ENCODE assay signal across 19 cellular contexts in genomic region chr1:60589916-60590315, GRCh38.
DNase-seq lines count a peak whose midpoint lies in the region; ATAC-seq lines count a peak whose summit lies in the region.
"Had no signal": no experiment of that assay in that cellular context is flagged by ENCODE, and none has a peak within 500 bp of the region (broad histone marks: within the 10 kb centered on the region; RNA-seq: fewer than 3 reads in every experiment).

No MANE protein-coding gene starts in this region.

- DNase-seq in Ammon's horn (ENCODE audit: low spot score) (peak; percentile 8), NCI-H2029 (lab: John Stamatoyannopoulos, UW) (peak; percentile 13), astrocyte of the hippocampus (ENCODE audit: low read depth, low spot score) (peak; percentile 49), lung microvascular endothelial cell (ENCODE audit: low read depth in 2 of 2) (peak; percentile 56 to 71)
- DNase-seq in stimulated activated naive CD4-positive, alpha-beta T cell treated with Interleukin-2 at 50 U/mL for 16 hours (lab: John Stamatoyannopoulos, UW) = no peak
- no peak for DNase-seq in activated effector memory CD4-positive, alpha-beta T cell treated with Interleukin-2 at 50 U/mL for 16 hours
- DNase-seq: ACHN; activated CD8-positive, alpha-beta T cell treated with anti-CD3 and anti-CD28 coated beads for 36 hours; activated naive CD8-positive, alpha-beta T cell treated with anti-CD3 and anti-CD28 coated beads, Interleukin-2, amount 10 ng/mL, durations not matched to agents 7 days and 5 days; GDM1; H7; kidney; NCI-H1417; NCI-H774; stimulated activated CD8-positive, alpha-beta memory T cell treated with anti-CD3 and anti-CD28 coated beads, Interleukin-4, amount 100 ng/mL, for 48 hours; T-helper 2 cell; trophoblast cell had no signal

- ATAC-seq in HG03108 (IDR thresholded peaks at IDR 0.05; ENCODE audit: unreplicated experiment) (no peak), GM21515 (IDR thresholded peaks at IDR 0.05; ENCODE audit: unreplicated experiment) (no peak)
- ATAC-seq: activated CD8-positive, alpha-beta T cell treated with anti-CD3 and anti-CD28 coated beads for 36 hours had no signal

Comparison
In these comparisons a context has a peak if more than half of its experiments do, and no peak if none do; other contexts are left out.
1. DNase-seq: peak in Ammon's horn (single experiment), NCI-H2029 (single experiment), astrocyte of the hippocampus (single experiment) and lung microvascular endothelial cell (2 of 2); none in stimulated activated naive CD4-positive, alpha-beta T cell treated with Interleukin-2 at 50 U/mL for 16 hours (single experiment) and activated effector memory CD4-positive, alpha-beta T cell treated with Interleukin-2 at 50 U/mL for 16 hours (single experiment).